ENCODE assay signal across 12 cellular contexts in genomic region chr10:103839867-103840746, GRCh38. TPM values are rescaled to one million over a fixed set of nuclear protein-coding genes. Genes with fewer than 3 reads are reported as not detected.
DNase-seq lines count a peak whose midpoint lies in the region; ATAC-seq, FAIRE-seq and TF ChIP-seq lines count a peak whose summit lies in the region.
"Had no signal": no experiment of that assay in that cellular context is flagged by ENCODE, and none has a peak within 500 bp of the region (broad histone marks: within the 10 kb centered on the region; RNA-seq: fewer than 3 reads in every experiment).

No MANE protein-coding gene starts in this region.

- no peak overlapping the region for H3K4me3 ChIP-seq in HUES64 (ENCODE audit: low read length)
- H3K4me3 ChIP-seq in astrocyte (ENCODE audit: insufficient read depth, low read depth, low read length): no peak overlapping the region
- H3K4me3 ChIP-seq in skeletal muscle tissue (ENCODE audit: low read length in 3 of 3): peak overlapping the region; percentile 50 to 65 (median 57)
- H3K4me3 ChIP-seq: esophagus muscularis mucosa had no signal

- no peak for DNase-seq in astrocyte (ENCODE audit: low read depth)
- peak in 1 of 2 donors; percentile 52 for DNase-seq in left colon
- DNase-seq in CD14-positive monocyte (ENCODE audit: low spot score): no peak
- no peak for DNase-seq in activated T-helper 1 cell treated with anti-CD3 and anti-CD28 coated beads, Interleukin-12 subunit alpha, Interleukin-12 subunit beta, Interleukin-2, Interleukin-4 antibody, amounts not matched to agents 30 ng/mL and 10 ng/mL and 1 ng/mL, durations not matched to agents 14 hours and 24 hours and 36 hours (ENCODE audit: low spot score)
- DNase-seq in SKM-1 (lab: John Stamatoyannopoulos, UW; ENCODE audit: unreplicated experiment): no peak
- DNase-seq in stimulated activated CD4-positive, alpha-beta T cell treated with anti-CD3 and anti-CD28 coated beads, Interleukin-2, amount 100 ng/mL, for 24 hours: no peak
- DNase-seq: activated CD8-positive, alpha-beta memory T cell treated with anti-CD3 and anti-CD28 coated beads, Interleukin-2, amount 50 U/mL, for 48 hours; T-helper 9 cell had no signal

- ATAC-seq in left colon: peak; percentile 53

- H3K27me3 Mint-ChIP-seq in astrocyte (ENCODE audit: low read depth, unreplicated experiment) (no peaks in the 10 kb centered on the region), CD14-positive monocyte (ENCODE audit: low read depth in 3 of 3) (peaks cover 0 to 9% (median 3%) of the 10 kb centered on the region in 3 donors)
- peaks cover 4% of the 10 kb centered on the region for H3K27me3 Mint-ChIP-seq in activated T-helper 1 cell treated with anti-CD3 and anti-CD28 coated beads, Interleukin-12 subunit alpha, Interleukin-12 subunit beta, Interleukin-2, Interleukin-4 antibody, amounts not matched to agents 30 ng/mL and 10 ng/mL and 1 ng/mL, durations not matched to agents 14 hours and 24 hours and 36 hours (ENCODE audit: insufficient read depth)

- 29% methylated on average over 17 of the region's 18 CpGs for WGBS in HUES64

- H3K4me1 ChIP-seq in HUES64 (ENCODE audit: insufficient read depth, low read length): peaks cover 28% of the 10 kb centered on the region
- H3K4me1 ChIP-seq in astrocyte (ENCODE audit: insufficient read depth, low read length): peaks cover 12% of the 10 kb centered on the region
- H3K4me1 ChIP-seq in skeletal muscle tissue (ENCODE audit: control insufficient read depth in 3 of 3, insufficient read depth in 3 of 3, low read length in 3 of 3): peaks cover 75 to 92% (median 86%) of the 10 kb centered on the region in 3 donors

- no peak for FAIRE-seq in astrocyte (lab: Jason Lieb, UNC)
- FAIRE-seq: islet of Langerhans had no signal

- no peak overlapping the region for H2AFZ ChIP-seq in astrocyte (ENCODE audit: low read depth, low read length)

- H3K4me3 Mint-ChIP-seq in astrocyte (ENCODE audit: unreplicated experiment) (no peak overlapping the region), CD14-positive monocyte (no peak overlapping the region)
- H3K4me3 Mint-ChIP-seq in activated T-helper 1 cell treated with anti-CD3 and anti-CD28 coated beads, Interleukin-12 subunit alpha, Interleukin-12 subunit beta, Interleukin-2, Interleukin-4 antibody, amounts not matched to agents 30 ng/mL and 10 ng/mL and 1 ng/mL, durations not matched to agents 14 hours and 24 hours and 36 hours: no peak overlapping the region

- peaks cover 45% of the 10 kb centered on the region for H4K20me1 ChIP-seq in astrocyte (ENCODE audit: insufficient read depth, low read length)

- peak overlapping the region; percentile 55 for H3K4me2 ChIP-seq in astrocyte (ENCODE audit: low read length)

- H3K9ac ChIP-seq in HUES64 (ENCODE audit: low read depth, low read length): no peak overlapping the region
- no peak overlapping the region for H3K9ac ChIP-seq in astrocyte (ENCODE audit: low read length)
- peak overlapping the region; percentile 42 to 67 (median 60) for H3K9ac ChIP-seq in skeletal muscle tissue (ENCODE audit: low read depth in 1 of 3, low read length in 3 of 3)

- H3K27me3 ChIP-seq in HUES64 (ENCODE audit: insufficient read depth, low read length) (no peaks in the 10 kb centered on the region), astrocyte (ENCODE audit: insufficient read depth, low read length) (no peaks in the 10 kb centered on the region), skeletal muscle tissue (ENCODE audit: control insufficient read depth in 3 of 3, insufficient read depth in 3 of 3, low read length in 3 of 3) (no peaks in the 10 kb centered on the region)
- H3K27me3 ChIP-seq: esophagus muscularis mucosa had no signal

- H3K27ac Mint-ChIP-seq in astrocyte (ENCODE audit: unreplicated experiment): no peak overlapping the region
- no peak overlapping the region for H3K27ac Mint-ChIP-seq in CD14-positive monocyte
- H3K27ac Mint-ChIP-seq in activated T-helper 1 cell treated with anti-CD3 and anti-CD28 coated beads, Interleukin-12 subunit alpha, Interleukin-12 subunit beta, Interleukin-2, Interleukin-4 antibody, amounts not matched to agents 30 ng/mL and 10 ng/mL and 1 ng/mL, durations not matched to agents 14 hours and 24 hours and 36 hours: no peak overlapping the region

- H3K79me2 ChIP-seq in astrocyte (ENCODE audit: insufficient read depth, low read length): peaks cover 33% of the 10 kb centered on the region

- H3K27ac ChIP-seq in HUES64 (ENCODE audit: low read depth, low read length) (peak overlapping the region; percentile 55; the same call in 1 of the 2 replicates), astrocyte (ENCODE audit: low read depth, low read length) (no peak overlapping the region), skeletal muscle tissue (ENCODE audit: low read depth, low read length) (peak overlapping the region; percentile 92)

- H3K9me3 ChIP-seq in HUES64 (ENCODE audit: insufficient read depth, low read depth, low read length): no peaks in the 10 kb centered on the region
- H3K9me3 ChIP-seq in astrocyte (ENCODE audit: insufficient read depth, low read depth, low read length): no peaks in the 10 kb centered on the region
- H3K9me3 ChIP-seq in skeletal muscle tissue (ENCODE audit: control insufficient read depth in 3 of 3, low read length in 3 of 3): no peaks in the 10 kb centered on the region
- H3K9me3 ChIP-seq: esophagus muscularis mucosa had no signal

- H3K36me3 ChIP-seq in HUES64 (ENCODE audit: insufficient read depth, low read length) (no peaks in the 10 kb centered on the region), astrocyte (ENCODE audit: insufficient read depth, low read length) (no peaks in the 10 kb centered on the region), skeletal muscle tissue (ENCODE audit: control insufficient read depth in 3 of 3, insufficient read depth in 3 of 3, low read length in 3 of 3) (no peaks in the 10 kb centered on the region)
- H3K36me3 ChIP-seq: esophagus muscularis mucosa had no signal

- intact Hi-C loops in left colon (cut with DNase I, micrococcal nuclease) (loop anchor here in 1 of 2 donors (5.0 kb wide), 1 partner anchor 48 kb away; no protein-coding TSS in a partner anchor), CD14-positive monocyte (cut with micrococcal nuclease) (no loop called here)
- intact Hi-C loops in activated T-helper 1 cell treated with anti-CD3 and anti-CD28 coated beads, Interleukin-12 subunit alpha, Interleukin-12 subunit beta, Interleukin-2, Interleukin-4 antibody, amounts not matched to agents 30 ng/mL and 10 ng/mL and 1 ng/mL, durations not matched to agents 14 hours and 24 hours and 36 hours (cut with micrococcal nuclease): no loop called here

- TF ChIP-seq CTCF in astrocyte (IDR thresholded peaks at IDR 0.05; ENCODE audit: insufficient read depth, low read depth, low read length) (no peak), CD14-positive monocyte (IDR thresholded peaks at IDR 0.05) (no peak)

- H3K4me1 Mint-ChIP-seq in astrocyte (ENCODE audit: low read depth, unreplicated experiment) (peaks cover 4% of the 10 kb centered on the region), CD14-positive monocyte (no peaks in the 10 kb centered on the region)
- no peaks in the 10 kb centered on the region for H3K4me1 Mint-ChIP-seq in activated T-helper 1 cell treated with anti-CD3 and anti-CD28 coated beads, Interleukin-12 subunit alpha, Interleukin-12 subunit beta, Interleukin-2, Interleukin-4 antibody, amounts not matched to agents 30 ng/mL and 10 ng/mL and 1 ng/mL, durations not matched to agents 14 hours and 24 hours and 36 hours (ENCODE audit: low read depth)

- peaks cover 2% of the 10 kb centered on the region for H3K36me3 Mint-ChIP-seq in astrocyte (ENCODE audit: low read depth, unreplicated experiment)
- H3K36me3 Mint-ChIP-seq in CD14-positive monocyte: no peaks in the 10 kb centered on the region
- no peaks in the 10 kb centered on the region for H3K36me3 Mint-ChIP-seq in activated T-helper 1 cell treated with anti-CD3 and anti-CD28 coated beads, Interleukin-12 subunit alpha, Interleukin-12 subunit beta, Interleukin-2, Interleukin-4 antibody, amounts not matched to agents 30 ng/mL and 10 ng/mL and 1 ng/mL, durations not matched to agents 14 hours and 24 hours and 36 hours (ENCODE audit: low read depth)

- H3K9me3 Mint-ChIP-seq in astrocyte (ENCODE audit: unreplicated experiment): no peaks in the 10 kb centered on the region
- no peaks in the 10 kb centered on the region for H3K9me3 Mint-ChIP-seq in CD14-positive monocyte
- no peaks in the 10 kb centered on the region for H3K9me3 Mint-ChIP-seq in activated T-helper 1 cell treated with anti-CD3 and anti-CD28 coated beads, Interleukin-12 subunit alpha, Interleukin-12 subunit beta, Interleukin-2, Interleukin-4 antibody, amounts not matched to agents 30 ng/mL and 10 ng/mL and 1 ng/mL, durations not matched to agents 14 hours and 24 hours and 36 hours

RNA-seq across cellular contexts. Expression of gene SH3PXD2A, which starts 15.3 kb away (rescaled TPM):
- polyA plus RNA-seq in HUES64 (2013, experiment 1 of 2): 5.3 TPM
- polyA plus RNA-seq in HUES64 (2013, experiment 2 of 2): 7.9 TPM
- 17.3 and 25.8 TPM in 2 replicates for total RNA-seq in astrocyte
- total RNA-seq in left colon: 10 to 100 TPM; 48.5 to 49.4 TPM
- 30.3 TPM for total RNA-seq in skeletal muscle tissue
- polyA plus RNA-seq in CD14-positive monocyte: under 1 TPM; 0.01 to 0.05 TPM
- total RNA-seq in activated T-helper 1 cell treated with anti-CD3 and anti-CD28 coated beads, Interleukin-12 subunit alpha, Interleukin-12 subunit beta, Interleukin-2, Interleukin-4 antibody, amounts not matched to agents 30 ng/mL and 10 ng/mL and 1 ng/mL, durations not matched to agents 14 hours and 24 hours and 36 hours: 9.6 and 10.4 TPM in 2 replicates

Comparison
In these comparisons a context has a peak if more than half of its experiments do, and no peak if none do; other contexts are left out.
1. H3K4me3 ChIP-seq: peak in skeletal muscle tissue (3 of 3); none in HUES64 (single experiment) and astrocyte (single experiment).
2. H3K9ac ChIP-seq: peak in skeletal muscle tissue (3 of 3); none in HUES64 (single experiment) and astrocyte (single experiment).